In the genomic region with DNA sequence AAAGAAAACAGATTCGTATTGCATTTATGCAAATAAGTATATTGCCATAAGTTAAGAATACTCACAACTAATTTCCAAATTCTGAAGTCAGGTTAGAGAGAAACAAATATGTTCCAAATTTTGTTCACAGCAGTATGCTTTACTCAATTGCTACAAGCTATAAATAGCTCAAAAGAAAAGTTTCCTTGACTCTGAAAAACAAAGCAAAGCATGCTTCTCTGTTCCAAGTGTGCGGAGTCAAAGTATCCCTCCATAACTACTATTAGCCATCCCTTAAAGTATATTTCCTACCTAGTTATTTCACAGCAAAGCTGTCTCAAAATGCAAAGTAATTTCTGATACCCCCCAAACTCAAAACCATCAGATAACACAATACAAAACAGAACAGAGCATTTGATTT, we compare ENCODE assay signal across 28 cellular contexts.
"Had no signal": no experiment of that assay in that cellular context is flagged by ENCODE, and none has a peak within 500 bp of the region (broad histone marks: within the 10 kb centered on the region; RNA-seq: fewer than 3 reads in every experiment).

No MANE protein-coding gene starts in this region.

- H3K27me3 ChIP-seq: breast epithelium, colonic mucosa, dorsolateral prefrontal cortex, hepatocyte, SJSA1, suprapubic skin, tibial nerve had no signal

- H3K4me1 ChIP-seq: breast epithelium, colonic mucosa, SJSA1, suprapubic skin, tibial nerve had no signal

- H3K4me3 Mint-ChIP-seq: activated B cell treated with CpG ODN at 0.5 μM for 24 hours; activated CD8-positive, alpha-beta T cell treated with anti-CD3 and anti-CD28 coated beads for 36 hours; activated T-cell treated with anti-CD3 and anti-CD28 coated beads, Interleukin-2, amount 50 U/mL, for 4 hours; activated T-helper 17 cell treated with anti-CD3 and anti-CD28 coated beads, Interleukin-2, amount 50 U/mL, for 72 hours; naive thymus-derived CD4-positive, alpha-beta T cell; neural progenitor cell; T-helper 2 cell treated with Interferon-gamma antibody and Interleukin-4, amounts not matched to agents 5 μg/mL and 100 μg/mL, for 36 hours had no signal

- H3K27me3 Mint-ChIP-seq: activated B cell treated with CpG ODN at 0.5 μM for 24 hours; activated CD8-positive, alpha-beta T cell treated with anti-CD3 and anti-CD28 coated beads for 36 hours; activated T-helper 17 cell treated with anti-CD3 and anti-CD28 coated beads, Interleukin-2, amount 50 U/mL, for 72 hours had no signal

- H3K9me3 ChIP-seq: breast epithelium, colonic mucosa, SJSA1, suprapubic skin, tibial nerve had no signal

- H3K9me3 Mint-ChIP-seq: activated B cell treated with CpG ODN at 0.5 μM for 24 hours; activated T-cell treated with anti-CD3 and anti-CD28 coated beads, Interleukin-2, amount 50 U/mL, for 4 hours; activated T-helper 17 cell treated with anti-CD3 and anti-CD28 coated beads, Interleukin-2, amount 50 U/mL, for 72 hours; T-helper 2 cell treated with Interferon-gamma antibody and Interleukin-4, amounts not matched to agents 5 μg/mL and 100 μg/mL, for 36 hours had no signal

- H3K4me3 ChIP-seq: breast epithelium, colonic mucosa, dorsolateral prefrontal cortex, hepatocyte, neural progenitor cell, SJSA1, suprapubic skin, tibial nerve had no signal

- H3K27ac ChIP-seq: breast epithelium, colonic mucosa, dorsolateral prefrontal cortex, hepatocyte, neural progenitor cell, SJSA1, suprapubic skin, tibial nerve had no signal

- H3K36me3 ChIP-seq: breast epithelium, colonic mucosa, neural progenitor cell had no signal

- H3K27ac Mint-ChIP-seq: activated B cell treated with CpG ODN at 0.5 μM for 24 hours; activated CD8-positive, alpha-beta T cell treated with anti-CD3 and anti-CD28 coated beads for 36 hours; naive thymus-derived CD4-positive, alpha-beta T cell; neural progenitor cell; T-helper 2 cell treated with Interferon-gamma antibody and Interleukin-4, amounts not matched to agents 5 μg/mL and 100 μg/mL, for 36 hours had no signal

- H3K4me1 Mint-ChIP-seq: activated B cell treated with CpG ODN at 0.5 μM for 24 hours; activated T-helper 17 cell treated with anti-CD3 and anti-CD28 coated beads, Interleukin-2, amount 50 U/mL, for 72 hours; naive thymus-derived CD4-positive, alpha-beta T cell had no signal

- ATAC-seq: activated CD8-positive, alpha-beta T cell treated with anti-CD3 and anti-CD28 coated beads for 36 hours; activated T-cell treated with anti-CD3 and anti-CD28 coated beads, Interleukin-2, amount 50 U/mL, for 4 hours; activated T-helper 17 cell treated with anti-CD3 and anti-CD28 coated beads, Interleukin-2, amount 50 U/mL, for 72 hours; naive thymus-derived CD4-positive, alpha-beta T cell had no signal

- DNase-seq: activated B cell treated with CpG ODN at 0.5 μM for 24 hours; activated CD4-positive, alpha-beta T cell treated with anti-CD3 and anti-CD28 coated beads, Interleukin-2, amount 50 U/mL, for 1 hour; activated CD8-positive, alpha-beta T cell treated with anti-CD3 and anti-CD28 coated beads for 36 hours; activated gamma-delta T cell treated with Interleukin-2 at 50 U/mL for 16 hours; activated naive CD4-positive, alpha-beta T cell treated with anti-CD3 and anti-CD28 coated beads, Interleukin-2, amount 50 U/mL, for 16 hours; activated T-cell treated with anti-CD3 and anti-CD28 coated beads, Interleukin-2, amount 50 U/mL, for 4 hours; amniotic stem cell; colonic mucosa; dorsolateral prefrontal cortex; effector memory CD4-positive, alpha-beta T cell; erythroblast; foreskin fibroblast; islet precursor cell; midbrain; naive thymus-derived CD4-positive, alpha-beta T cell; occipital lobe; stimulated activated CD4-positive, alpha-beta T cell treated with anti-CD3 and anti-CD28 coated beads, Interleukin-15, amount 100 ng/mL, for 24 hours; stimulated activated CD4-positive, alpha-beta T cell treated with anti-CD3 and anti-CD28 coated beads, Interleukin-2, amount 100 ng/mL, for 24 hours; stimulated activated naive CD4-positive, alpha-beta T cell; T-helper 1 cell had no signal
